21 cellular contexts compared by ENCODE assay signal in genomic region chr21:44889625-44890337, GRCh38. TPM values are rescaled to one million over a fixed set of nuclear protein-coding genes. Genes with fewer than 3 reads are reported as not detected.
DNase-seq lines count a peak whose midpoint lies in the region; ATAC-seq, FAIRE-seq and TF ChIP-seq lines count a peak whose summit lies in the region.
"Had no signal": no experiment of that assay in that cellular context is flagged by ENCODE, and none has a peak within 500 bp of the region (broad histone marks: within the 10 kb centered on the region; RNA-seq: fewer than 3 reads in every experiment).

No MANE protein-coding gene starts in this region.

- H2BK120ac ChIP-seq in neuronal stem cell (ENCODE audit: low read depth, low read length), result no peak overlapping the region

- H4K91ac ChIP-seq in neuronal stem cell (ENCODE audit: low read depth, low read length, poor library complexity), result peak overlapping the region; percentile 43

- H4K20me1 ChIP-seq in BLaER1 treated with 17β-estradiol and CSF1 and Interleukin-3, amounts not matched to agents 10 nM and 100 nM, result peaks cover 0 to 84% (median 12%) of the 10 kb centered on the region in 11 experiments; a peak in 13 of 22 replicates
- peaks cover 24% of the 10 kb centered on the region for H4K20me1 ChIP-seq in K562 (replicated peaks; ENCODE audit: control insufficient read depth, insufficient read depth, low read length)

- no peaks in the 10 kb centered on the region for H3K27me3 Mint-ChIP-seq in activated naive CD4-positive, alpha-beta T cell treated with anti-CD3 and anti-CD28 coated beads, Interleukin-2, amount 50 U/mL, for 24 hours
- H3K27me3 Mint-ChIP-seq: B cell; CD4-positive, alpha-beta memory T cell had no signal

- no TSS peak for BruUV-seq in K562 (replicated peaks; lab: Mats Ljungman, UMichigan)

- no peaks in the 10 kb centered on the region for H3K9me3 Mint-ChIP-seq in activated naive CD4-positive, alpha-beta T cell treated with anti-CD3 and anti-CD28 coated beads, Interleukin-2, amount 50 U/mL, for 24 hours
- H3K9me3 Mint-ChIP-seq: CD4-positive, alpha-beta memory T cell; HFFc6 had no signal

- no peak for TF ChIP-seq POLR2A in K562 (conservative IDR thresholded peaks at IDR 0.05)

- H3K4ac ChIP-seq in neuronal stem cell (ENCODE audit: low read length), result no peak overlapping the region

- in situ Hi-C loops in K562 (cut with MboI), result no loop called here

- H3K4me3 ChIP-seq in BLaER1 treated with 17β-estradiol and CSF1 and Interleukin-3, amounts not matched to agents 10 nM and 100 nM, result no peak overlapping the region
- H3K4me3 ChIP-seq in K562 (no peak overlapping the region), neuronal stem cell (ENCODE audit: low read length in 2 of 2) (no peak overlapping the region), SJCRH30 (no peak overlapping the region)
- H3K4me3 ChIP-seq: Peyer's patch had no signal

- H3K27ac Mint-ChIP-seq in activated naive CD4-positive, alpha-beta T cell treated with anti-CD3 and anti-CD28 coated beads, Interleukin-2, amount 50 U/mL, for 24 hours, result peak overlapping the region; percentile 74
- H3K27ac Mint-ChIP-seq: B cell, HFFc6 had no signal

- no peak for TF ChIP-seq EP300 in K562 (IDR thresholded peaks at IDR 0.05; ENCODE audit: low read length)

- no peaks in the 10 kb centered on the region for H3K79me2 ChIP-seq in K562 (ENCODE audit: control insufficient read depth, insufficient read depth, low read length)

- H2BK5ac ChIP-seq in neuronal stem cell (ENCODE audit: low read length), result peak overlapping the region; percentile 66

- H2BK15ac ChIP-seq in neuronal stem cell (ENCODE audit: low read length), result peak overlapping the region; percentile 81

- H2BK12ac ChIP-seq in neuronal stem cell (ENCODE audit: low read length), result no peak overlapping the region

- H3K4me1 Mint-ChIP-seq in activated naive CD4-positive, alpha-beta T cell treated with anti-CD3 and anti-CD28 coated beads, Interleukin-2, amount 50 U/mL, for 24 hours, result peaks cover 17% of the 10 kb centered on the region

- no peak overlapping the region for H3K4me3 Mint-ChIP-seq in activated naive CD4-positive, alpha-beta T cell treated with anti-CD3 and anti-CD28 coated beads, Interleukin-2, amount 50 U/mL, for 24 hours
- H3K4me3 Mint-ChIP-seq: B cell; CD4-positive, alpha-beta memory T cell; HFFc6 had no signal

- H3K27me3 ChIP-seq in BLaER1 treated with 17β-estradiol and CSF1 and Interleukin-3, amounts not matched to agents 10 nM and 100 nM, result peaks cover 0 to 9% (median 0%) of the 10 kb centered on the region in 11 experiments; a peak in 2 of 22 replicates
- H3K27me3 ChIP-seq in K562 (ENCODE audit: control insufficient read depth in 2 of 2, insufficient read depth in 2 of 2, low read length in 2 of 2) (peaks cover 32 to 83% of the 10 kb centered on the region in 2 experiments; a peak in 4 of 5 replicates), neuronal stem cell (ENCODE audit: control insufficient read depth in 3 of 3, insufficient read depth in 3 of 3, low read depth in 1 of 3, low read length in 3 of 3) (peaks cover 0 to 63% (median 0%) of the 10 kb centered on the region in 3 experiments), SJCRH30 (no peaks in the 10 kb centered on the region)
- H3K27me3 ChIP-seq: Peyer's patch had no signal

- CTCF ChIA-PET in K562 (lab: Yijun Ruan, JAX; ENCODE audit: low intra/inter-chr PET ratio), result interaction anchor here (0.6 kb wide), 1 partner anchor 211 kb away, joined by 3 read pairs; no protein-coding TSS in a partner anchor

- H2AK5ac ChIP-seq in neuronal stem cell (ENCODE audit: low read depth, low read length), result peak overlapping the region; percentile 84

- H3K36me3 ChIP-seq in BLaER1 treated with 17β-estradiol and CSF1 and Interleukin-3, amounts not matched to agents 10 nM and 100 nM, result peaks cover 0 to 94% (median 83%) of the 10 kb centered on the region in 11 experiments; a peak in 21 of 22 replicates
- no peaks in the 10 kb centered on the region for H3K36me3 ChIP-seq in K562 (ENCODE audit: control insufficient read depth, insufficient read depth, low read length)
- no peaks in the 10 kb centered on the region for H3K36me3 ChIP-seq in neuronal stem cell (replicated peaks in 1 of 2; ENCODE audit: control insufficient read depth in 2 of 2, insufficient read depth in 2 of 2, low read length in 2 of 2)
- peaks cover 2% of the 10 kb centered on the region; the same call in 1 of the 2 replicates for H3K36me3 ChIP-seq in SJCRH30
- H3K36me3 ChIP-seq: Peyer's patch had no signal

- FAIRE-seq in K562 (lab: Jason Lieb, UNC), result no peak

- no peak for DNase-seq in activated naive CD4-positive, alpha-beta T cell (lab: John Stamatoyannopoulos, UW)
- no peak for DNase-seq in K562 (ENCODE audit: extremely low read depth in 1 of 4, low spot score in 3 of 4)
- no peak for DNase-seq in neuronal stem cell (ENCODE audit: low spot score)
- no peak for DNase-seq in NCI-H345 (lab: John Stamatoyannopoulos, UW)
- DNase-seq in SJCRH30, result no peak
- DNase-seq: 8988T; Calu3; CD4-positive, alpha-beta memory T cell; HFFc6; NCI-H1092; NCI-H146; NCI-H2029 treated with DMSO at 0.1 percent for 48 hours; NCI-H446 treated with DMSO at 0.1 percent for 48 hours; NK-92 treated with Interleukin-12 subunit alpha and Interleukin-12 subunit beta, amount 100 ng/mL, for 24 hours; Peyer's patch; SHP77 had no signal

- H2AFZ ChIP-seq in K562 (ENCODE audit: low read depth, low read length) (no peak overlapping the region), neuronal stem cell (ENCODE audit: low read length) (no peak overlapping the region)

- peak overlapping the region; percentile 56 for H3K14ac ChIP-seq in neuronal stem cell (ENCODE audit: low read length)

- peaks cover 4% of the 10 kb centered on the region for H3K36me3 Mint-ChIP-seq in activated naive CD4-positive, alpha-beta T cell treated with anti-CD3 and anti-CD28 coated beads, Interleukin-2, amount 50 U/mL, for 24 hours

- POLR2A ChIA-PET in K562 (lab: Yijun Ruan, JAX), result interaction anchor here (0.7 kb wide), 1 partner anchor 30 kb away, joined by 4 read pairs; no protein-coding TSS in a partner anchor

- H3K27ac ChIP-seq in BLaER1 treated with 17β-estradiol and CSF1 and Interleukin-3, amounts not matched to agents 10 nM and 100 nM, result peak overlapping the region in 1 of 11 experiments; percentile 11; a peak in 2 of 22 replicates
- H3K27ac ChIP-seq in K562 (ENCODE audit: extremely low read depth, low read depth, low read length) (no peak overlapping the region), neuronal stem cell (replicated peaks; ENCODE audit: low read length) (no peak overlapping the region), SJCRH30 (no peak overlapping the region)
- H3K27ac ChIP-seq: Peyer's patch had no signal

- H3K9me3 ChIP-seq in BLaER1 treated with 17β-estradiol and CSF1 and Interleukin-3, amounts not matched to agents 10 nM and 100 nM (replicated peaks in 1 of 11), result no peaks in the 10 kb centered on the region
- H3K9me3 ChIP-seq in K562 (replicated peaks; ENCODE audit: control insufficient read depth, insufficient read depth, low read depth, low read length) (no peaks in the 10 kb centered on the region), neuronal stem cell (replicated peaks in 1 of 2; ENCODE audit: control insufficient read depth in 2 of 2, insufficient read depth in 1 of 2, low read depth in 1 of 2, low read length in 2 of 2) (no peaks in the 10 kb centered on the region), SJCRH30 (replicated peaks) (no peaks in the 10 kb centered on the region)
- H3K9me3 ChIP-seq: Peyer's patch had no signal

- peak overlapping the region in 10 of 11 experiments; percentile 8 to 81 (median 72); a peak in 18 of 22 replicates for H3K4me2 ChIP-seq in BLaER1 treated with 17β-estradiol and CSF1 and Interleukin-3, amounts not matched to agents 10 nM and 100 nM
- no peak overlapping the region for H3K4me2 ChIP-seq in K562 (ENCODE audit: insufficient read depth, low read length)
- no peak overlapping the region for H3K4me2 ChIP-seq in neuronal stem cell (ENCODE audit: insufficient read depth, low read length, poor library complexity, severe bottlenecking)

- H3K4me1 ChIP-seq in BLaER1 treated with 17β-estradiol and CSF1 and Interleukin-3, amounts not matched to agents 10 nM and 100 nM, result peaks cover 43 to 83% (median 72%) of the 10 kb centered on the region in 10 experiments
- H3K4me1 ChIP-seq in K562 (replicated peaks in 1 of 2; ENCODE audit: control insufficient read depth in 2 of 2, insufficient read depth in 2 of 2, low read length in 2 of 2) (peaks cover 0 to 67% of the 10 kb centered on the region in 2 experiments; a peak in 2 of 5 replicates), neuronal stem cell (ENCODE audit: control insufficient read depth in 2 of 2, insufficient read depth in 1 of 2, low read depth in 1 of 2, low read length in 2 of 2) (no peaks in the 10 kb centered on the region), SJCRH30 (peaks cover 11% of the 10 kb centered on the region)
- H3K4me1 ChIP-seq: Peyer's patch had no signal

- H3K9ac ChIP-seq in BLaER1 treated with 17β-estradiol and CSF1 and Interleukin-3, amounts not matched to agents 10 nM and 100 nM, result peak overlapping the region in 7 of 11 experiments; percentile 10 to 45 (median 33); a peak in 5 of 22 replicates
- H3K9ac ChIP-seq in K562 (ENCODE audit: insufficient read depth in 1 of 2, low read depth in 2 of 2, low read length in 2 of 2) (no peak overlapping the region; a peak in 1 of 4 replicates), neuronal stem cell (ENCODE audit: low read depth, low read length, poor library complexity) (peak overlapping the region; percentile 70)

- intact Hi-C loops in K562 (cut with micrococcal nuclease), result no loop called here

- H3K18ac ChIP-seq in neuronal stem cell (ENCODE audit: low read length), result peak overlapping the region; percentile 64

- WGBS in K562 (ENCODE audit: insufficient coverage, low coverage, missing lambda C conversion rate), result 24% methylated on average over 27 of the region's 29 CpGs
- WGBS in neuronal stem cell (ENCODE audit: extremely low coverage in 2 of 2, insufficient read length in 2 of 2, insufficient replicate concordance in 1 of 2), 2 donors, result no CpG with 5 or more reads among the region's 29 CpGs

- no peak for TF ChIP-seq CTCF in K562 (IDR thresholded peaks at IDR 0.05 in 2 of 3, conservative IDR thresholded peaks at IDR 0.05 in 1 of 3; ENCODE audit: insufficient read depth in 2 of 3, low read depth in 1 of 3, low read length in 3 of 3)

- peaks cover 3% of the 10 kb centered on the region for H3K9me1 ChIP-seq in K562 (ENCODE audit: control insufficient read depth, insufficient read depth, low read length)

- peak overlapping the region; percentile 95 for H3K23ac ChIP-seq in neuronal stem cell (ENCODE audit: low read depth, low read length, poor library complexity)

- peaks cover 5% of the 10 kb centered on the region for H3K79me1 ChIP-seq in neuronal stem cell (ENCODE audit: low read depth, low read length)

- ATAC-seq in K562 (no peak), HG03354 (IDR thresholded peaks at IDR 0.05; ENCODE audit: poor library complexity, severe bottlenecking, unreplicated experiment) (no peak)

- no peak for TF ChIP-seq RAD21 in K562 (CRISPR knock-in tag; conservative IDR thresholded peaks at IDR 0.05 in 1 of 2, IDR thresholded peaks at IDR 0.05 in 1 of 2)

- no peak overlapping the region for H4K8ac ChIP-seq in neuronal stem cell (ENCODE audit: low read depth, low read length)

RNA-seq across cellular contexts. Expression of gene PTTG1IP, which starts 16.3 kb away (rescaled TPM):
- 109 and 139 TPM in 2 replicates for total RNA-seq in K562 (2011; cell fraction: chromatin; rRNA removed; ENCODE audit: low replicate concordance)
- total RNA-seq in K562 (2011; cell fraction: nucleolus; rRNA removed), result 131 and 151 TPM in 2 replicates
- total RNA-seq in K562 (2011; cell fraction: nucleoplasm; rRNA removed), result 146 and 174 TPM in 2 replicates
- total RNA-seq in K562 (2014; rRNA removed) (85.4 and 97.6 TPM in 2 replicates), K562 (2014; rRNA removed; fragmentation: Illumina TruSeq; extraction: Trizol) (65.7 and 66.2 TPM in 2 replicates), K562 (2015; rRNA removed; fragmentation: Illumina TruSeq; extraction: Trizol) (92.9 and 98.7 TPM in 2 replicates), K562 (2021) (99.3 and 99.5 TPM in 2 replicates)
- polyA plus RNA-seq in K562 (2011; rRNA removed) (92.4 and 138 TPM in 2 replicates), K562 (2014; fragmentation: Illumina TruSeq; extraction: Trizol) (77.0 and 77.8 TPM in 2 replicates), K562 (2014; fragmentation: Nextera tagmentation; extraction: Ambion mirVana) (1 to 10 TPM; 5.0 to 9.2 TPM), K562 (2014; rRNA removed) (82.4 and 86.9 TPM in 2 replicates)
- polyA plus RNA-seq in K562 (2011; cell fraction: cytosol; rRNA removed), result 79.9 and 115 TPM in 2 replicates
- polyA plus RNA-seq in K562 (2011; cell fraction: nucleus; rRNA removed), result 69.1 and 123 TPM in 2 replicates
- 77.4 and 167 TPM in 2 replicates for polyA plus RNA-seq in K562 (2012)
- polyA minus RNA-seq in K562 (2011; rRNA and poly(A)+ RNA removed), result 54.1 and 70.2 TPM in 2 replicates
- polyA minus RNA-seq in K562 (2011; cell fraction: cytosol; rRNA and poly(A)+ RNA removed), result 69.1 and 114 TPM in 2 replicates
- 17.4 and 40.2 TPM in 2 replicates for polyA minus RNA-seq in K562 (2011; cell fraction: nucleus; rRNA and poly(A)+ RNA removed)
- polyA plus RNA-seq in neuronal stem cell (2013, experiment 1 of 2), result 134 TPM
- 131 TPM for polyA plus RNA-seq in neuronal stem cell (2013, experiment 2 of 2)
- total RNA-seq in SJCRH30 (2014; rRNA removed; shearing (Covaris generic)), result 195 TPM in 2 replicates

RNA-seq across cellular contexts. Expression of gene ITGB2, which starts 30.9 kb away (rescaled TPM):
- total RNA-seq in K562 (2011; cell fraction: chromatin; rRNA removed; ENCODE audit: low replicate concordance), result 0.69 and 1.4 TPM in 2 replicates
- total RNA-seq in K562 (2011; cell fraction: nucleolus; rRNA removed), result 1.0 and 1.3 TPM in 2 replicates
- total RNA-seq in K562 (2011; cell fraction: nucleoplasm; rRNA removed), result 0.23 and 0.29 TPM in 2 replicates
- total RNA-seq in K562 (2014; rRNA removed) (0.78 and 1.0 TPM in 2 replicates), K562 (2014; rRNA removed; fragmentation: Illumina TruSeq; extraction: Trizol) (0.07 and 0.22 TPM in 2 replicates), K562 (2015; rRNA removed; fragmentation: Illumina TruSeq; extraction: Trizol) (0.49 and 0.51 TPM in 2 replicates), K562 (2021) (1.2 and 1.3 TPM in 2 replicates)
- polyA plus RNA-seq in K562 (2011; rRNA removed) (0.20 and 1.6 TPM in 2 replicates), K562 (2014; fragmentation: Illumina TruSeq; extraction: Trizol) (0.24 and 0.25 TPM in 2 replicates), K562 (2014; fragmentation: Nextera tagmentation; extraction: Ambion mirVana) (not detected), K562 (2014; rRNA removed) (0.57 and 0.60 TPM in 2 replicates)
- 0.33 and 1.3 TPM in 2 replicates for polyA plus RNA-seq in K562 (2011; cell fraction: cytosol; rRNA removed)
- 2.0 and 3.1 TPM in 2 replicates for polyA plus RNA-seq in K562 (2011; cell fraction: nucleus; rRNA removed)
- 0.77 and 5.1 TPM in 2 replicates for polyA plus RNA-seq in K562 (2012)
- polyA minus RNA-seq in K562 (2011; rRNA and poly(A)+ RNA removed), result 0.04 and 0.57 TPM in 2 replicates
- 1.0 and 4.8 TPM in 2 replicates for polyA minus RNA-seq in K562 (2011; cell fraction: cytosol; rRNA and poly(A)+ RNA removed)
- 0.27 and 1.8 TPM in 2 replicates for polyA minus RNA-seq in K562 (2011; cell fraction: nucleus; rRNA and poly(A)+ RNA removed)
- polyA plus RNA-seq in neuronal stem cell (2013, experiment 1 of 2), result 0.06 TPM
- polyA plus RNA-seq in neuronal stem cell (2013, experiment 2 of 2), result 0.12 TPM
- 38.8 and 42.4 TPM in 2 replicates for total RNA-seq in SJCRH30 (2014; rRNA removed; shearing (Covaris generic))
- total RNA-seq: HT-29 had no signal

RNA-seq across cellular contexts. Expression of gene SLX9, which starts 50.0 kb away (rescaled TPM):
- total RNA-seq in K562 (2011; cell fraction: chromatin; rRNA removed; ENCODE audit: low replicate concordance), result 18.9 and 29.0 TPM in 2 replicates
- total RNA-seq in K562 (2011; cell fraction: nucleolus; rRNA removed), result 22.8 and 25.7 TPM in 2 replicates
- total RNA-seq in K562 (2011; cell fraction: nucleoplasm; rRNA removed), result 14.8 and 16.0 TPM in 2 replicates
- 65.2 and 66.8 TPM in 2 replicates for total RNA-seq in K562 (2014; rRNA removed)
- total RNA-seq in K562 (2014; rRNA removed; fragmentation: Illumina TruSeq; extraction: Trizol), result 11.2 and 14.8 TPM in 2 replicates
- total RNA-seq in K562 (2015; rRNA removed; fragmentation: Illumina TruSeq; extraction: Trizol), result 18.5 and 20.3 TPM in 2 replicates
- total RNA-seq in K562 (2021), result 71.2 and 75.5 TPM in 2 replicates
- polyA plus RNA-seq in K562 (2011; rRNA removed), result 13.5 and 16.5 TPM in 2 replicates
- 14.3 and 38.6 TPM in 2 replicates for polyA plus RNA-seq in K562 (2011; cell fraction: cytosol; rRNA removed)
- polyA plus RNA-seq in K562 (2011; cell fraction: nucleus; rRNA removed), result 10.2 and 19.3 TPM in 2 replicates
- polyA plus RNA-seq in K562 (2012), result 34.2 and 36.9 TPM in 2 replicates
- polyA plus RNA-seq in K562 (2014; fragmentation: Illumina TruSeq; extraction: Trizol), result 8.2 and 18.9 TPM in 2 replicates
- polyA plus RNA-seq in K562 (2014; fragmentation: Nextera tagmentation; extraction: Ambion mirVana), result 1 to 10 TPM; 1.2 to 1.8 TPM
- 54.4 and 60.2 TPM in 2 replicates for polyA plus RNA-seq in K562 (2014; rRNA removed)
- 16.0 and 22.8 TPM in 2 replicates for polyA minus RNA-seq in K562 (2011; rRNA and poly(A)+ RNA removed)
- 25.3 and 31.3 TPM in 2 replicates for polyA minus RNA-seq in K562 (2011; cell fraction: cytosol; rRNA and poly(A)+ RNA removed)
- polyA minus RNA-seq in K562 (2011; cell fraction: nucleus; rRNA and poly(A)+ RNA removed), result 3.8 and 5.3 TPM in 2 replicates
- polyA plus RNA-seq in neuronal stem cell (2013, experiment 1 of 2), result 17.0 TPM
- 16.6 TPM for polyA plus RNA-seq in neuronal stem cell (2013, experiment 2 of 2)
- 26.8 and 32.3 TPM in 2 replicates for total RNA-seq in SJCRH30 (2014; rRNA removed; shearing (Covaris generic))

Comparison
In these comparisons a context has a peak if more than half of its experiments do, and no peak if none do; other contexts are left out.
1. H3K4me2 ChIP-seq: peak in BLaER1 treated with 17β-estradiol and CSF1 and Interleukin-3, amounts not matched to agents 10 nM and 100 nM (10 of 11); none in K562 (single experiment) and neuronal stem cell (single experiment).
2. H3K9ac ChIP-seq: peak in BLaER1 treated with 17β-estradiol and CSF1 and Interleukin-3, amounts not matched to agents 10 nM and 100 nM (7 of 11) and neuronal stem cell (single experiment); none in K562 (0 of 2).
3. RNA of gene ITGB2, which starts 30.9 kb away (total RNA-seq): 38.8 to 42.4 TPM in SJCRH30; 0.07 to 1.4 TPM in K562; every median in the first group is over 10 times any median in the second.